In the genomic region with DNA sequence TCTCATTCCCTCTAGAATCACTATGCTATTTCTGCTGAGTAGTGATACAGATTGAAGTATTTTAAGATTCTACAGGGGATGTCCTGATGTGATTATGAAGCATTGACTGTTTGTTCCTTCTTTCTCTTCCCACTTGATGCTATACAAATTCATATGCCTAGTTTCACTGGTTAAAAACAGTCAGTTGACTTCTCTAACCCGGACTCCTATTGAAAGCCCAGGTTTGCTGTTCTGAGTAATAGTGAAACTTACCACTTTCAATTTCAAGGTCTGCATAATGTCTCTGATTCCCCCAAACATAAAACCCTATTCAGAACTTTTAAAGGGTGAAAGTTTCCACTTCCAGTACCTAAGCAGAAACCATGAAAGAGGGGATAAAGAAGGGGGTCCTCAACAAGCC, we compare ENCODE assay signal across 12 cellular contexts.
DNase-seq lines count a peak whose midpoint lies in the region; ATAC-seq, FAIRE-seq and TF ChIP-seq lines count a peak whose summit lies in the region.
"Had no signal": no experiment of that assay in that cellular context is flagged by ENCODE, and none has a peak within 500 bp of the region (broad histone marks: within the 10 kb centered on the region; RNA-seq: fewer than 3 reads in every experiment).

No MANE protein-coding gene starts in this region.

- H3K4me2 ChIP-seq in GM23338 = no peak overlapping the region
- H3K4me2 ChIP-seq: hepatocyte had no signal

- H3K79me2 ChIP-seq in GM23338 (replicated peaks; ENCODE audit: insufficient read depth) = no peaks in the 10 kb centered on the region
- H3K79me2 ChIP-seq: hepatocyte had no signal

- H3K9me2 ChIP-seq in GM23338 (ENCODE audit: insufficient read depth) = no peaks in the 10 kb centered on the region

- H3K4me1 ChIP-seq in GM23338 (ENCODE audit: insufficient read depth) = no peaks in the 10 kb centered on the region

- H3K27me3 ChIP-seq in GM23338 (ENCODE audit: insufficient read depth) = no peaks in the 10 kb centered on the region
- H3K27me3 ChIP-seq: hepatocyte had no signal

- H3K4me1 Mint-ChIP-seq in GM23338 (no peaks in the 10 kb centered on the region), memory B cell (peaks cover 2% of the 10 kb centered on the region)

- peak; percentile 2 for DNase-seq in GM19239 (ENCODE audit: insufficient read length, low spot score)
- no peak for DNase-seq in GM23338 (ENCODE audit: low spot score)
- no peak for DNase-seq in memory B cell (ENCODE audit: low spot score in 2 of 2)
- DNase-seq in LoVo (ENCODE audit: low spot score) = no peak
- DNase-seq in glomerular visceral epithelial cell (ENCODE audit: extremely low spot score) = no peak
- no peak for DNase-seq in 8988T
- DNase-seq: activated naive CD4-positive, alpha-beta T cell treated with anti-CD3 and anti-CD28 coated beads for 36 hours; DND-41; HFFc6; NCI-H146 had no signal

- no peak overlapping the region for H3K4me3 ChIP-seq in GM23338
- H3K4me3 ChIP-seq: hepatocyte had no signal

- no peaks in the 10 kb centered on the region for H3K36me3 ChIP-seq in GM23338 (ENCODE audit: insufficient read depth)

- TF ChIP-seq CTCF in GM23338 (conservative IDR thresholded peaks at IDR 0.05; ENCODE audit: low read depth in 2 of 2) = no peak

- H3K27me3 Mint-ChIP-seq in GM23338 (ENCODE audit: insufficient read depth, low read depth, poor library complexity) (peaks cover 1% of the 10 kb centered on the region), memory B cell (no peaks in the 10 kb centered on the region)

- no peaks in the 10 kb centered on the region for H3F3A ChIP-seq in GM23338 (replicated peaks; ENCODE audit: low read depth)

- no peaks in the 10 kb centered on the region for H3K36me3 Mint-ChIP-seq in GM23338 (ENCODE audit: low read depth)
- no peaks in the 10 kb centered on the region for H3K36me3 Mint-ChIP-seq in memory B cell

- H4K20me1 ChIP-seq in GM23338 (replicated peaks; ENCODE audit: insufficient read depth) = no peaks in the 10 kb centered on the region

- H3K27ac Mint-ChIP-seq in GM23338 (no peak overlapping the region), memory B cell (no peak overlapping the region)
- H3K27ac Mint-ChIP-seq: activated naive CD4-positive, alpha-beta T cell treated with anti-CD3 and anti-CD28 coated beads for 36 hours; HFFc6 had no signal

- no peak overlapping the region for H3K27ac ChIP-seq in GM23338 (ENCODE audit: low read depth)
- H3K27ac ChIP-seq: hepatocyte had no signal

- H3K4me3 Mint-ChIP-seq in GM23338 (no peak overlapping the region), memory B cell (no peak overlapping the region)
- H3K4me3 Mint-ChIP-seq: activated naive CD4-positive, alpha-beta T cell treated with anti-CD3 and anti-CD28 coated beads for 36 hours; HFFc6 had no signal

- FAIRE-seq in GM19239 (lab: Jason Lieb, UNC) = no peak

- no peak for ATAC-seq in GM23338
- peak; percentile 99 for ATAC-seq in HG03342 (IDR thresholded peaks at IDR 0.05; ENCODE audit: unreplicated experiment)
- ATAC-seq in memory B cell (ENCODE audit: low read depth) = peak; percentile 22

- peak overlapping the region; percentile 39; the same call in 1 of the 2 replicates for H2AFZ ChIP-seq in GM23338
- H2AFZ ChIP-seq: hepatocyte had no signal

- H3K9me3 Mint-ChIP-seq in GM23338 (no peaks in the 10 kb centered on the region), memory B cell (peaks cover 3% of the 10 kb centered on the region)

TF ChIP-seq in GM23338, 12 proteins besides CTCF, POLR2A, EP300 and RAD21:
- TF ChIP-seq JUNB (IDR thresholded peaks at IDR 0.05; ENCODE audit: unreplicated experiment) (no peak), CREB1 (CRISPR knock-in tag; IDR thresholded peaks at IDR 0.05; ENCODE audit: low read depth) (no peak), NANOG (IDR thresholded peaks at IDR 0.05; ENCODE audit: borderline replicate concordance) (no peak)
